ENCODE assay signal across 33 cellular contexts in genomic region chr9:131905144-131905543, GRCh38.
"Had no signal": no experiment of that assay in that cellular context is flagged by ENCODE, and none has a peak within 500 bp of the region (broad histone marks: within the 10 kb centered on the region; RNA-seq: fewer than 3 reads in every experiment).

No MANE protein-coding gene starts in this region.

- ATAC-seq: activated naive CD4-positive, alpha-beta T cell treated with anti-CD3 and anti-CD28 coated beads, Interleukin-2, amount 50 U/mL, for 72 hours; activated naive CD8-positive, alpha-beta T cell treated with anti-CD3 and anti-CD28 coated beads, Interleukin-2, amount 50 U/mL, for 24 hours; activated T-cell treated with anti-CD3 and anti-CD28 coated beads, Interleukin-2, amount 50 U/mL, for 4 hours; activated T-cell treated with anti-CD3 and anti-CD28 coated beads, Interleukin-2, amount 50 U/mL, for 72 hours; activated T-helper 17 cell treated with anti-CD3 and anti-CD28 coated beads, Interleukin-2, amount 50 U/mL, for 72 hours; body of pancreas had no signal

- H3K9me3 ChIP-seq: adrenal gland, ascending aorta, body of pancreas, breast epithelium had no signal

- DNase-seq: activated effector memory CD4-positive, alpha-beta T cell treated with anti-CD3 and anti-CD28 coated beads, Interleukin-2, amount 50 U/mL, for 16 hours; activated effector memory CD4-positive, alpha-beta T cell treated with Interleukin-2 at 50 U/mL for 16 hours; activated gamma-delta T cell; activated gamma-delta T cell treated with Interleukin-2 at 50 U/mL for 16 hours; activated naive CD4-positive, alpha-beta T cell; activated naive CD4-positive, alpha-beta T cell treated with anti-CD3 and anti-CD28 coated beads for 36 hours; activated naive CD4-positive, alpha-beta T cell treated with anti-CD3 and anti-CD28 coated beads, Interleukin-2, amount 10 ng/mL, durations not matched to agents 7 days and 5 days; activated naive CD4-positive, alpha-beta T cell treated with anti-CD3 and anti-CD28 coated beads, Interleukin-2, amount 50 U/mL, for 16 hours; activated naive CD4-positive, alpha-beta T cell treated with Interleukin-2 at 50 U/mL for 16 hours; activated naive CD8-positive, alpha-beta T cell treated with anti-CD3 and anti-CD28 coated beads for 36 hours; activated naive CD8-positive, alpha-beta T cell treated with anti-CD3 and anti-CD28 coated beads, Interleukin-2, amount 10 ng/mL, durations not matched to agents 7 days and 5 days; activated naive CD8-positive, alpha-beta T cell treated with anti-CD3 and anti-CD28 coated beads, Interleukin-2, amount 50 U/mL, for 24 hours; activated T-cell treated with anti-CD3 and anti-CD28 coated beads, Interleukin-2, amount 50 U/mL, for 1 hour; activated T-cell treated with anti-CD3 and anti-CD28 coated beads, Interleukin-2, amount 50 U/mL, for 24 hours; activated T-cell treated with anti-CD3 and anti-CD28 coated beads, Interleukin-2, amount 50 U/mL, for 4 hours; activated T-cell treated with anti-CD3 and anti-CD28 coated beads, Interleukin-2, amount 50 U/mL, for 48 hours; activated T-cell treated with anti-CD3 and anti-CD28 coated beads, Interleukin-2, amount 50 U/mL, for 72 hours; adrenal gland; amniotic stem cell; amygdala; anterior cingulate cortex; aorta; body of pancreas; brain microvascular endothelial cell; caudate nucleus; central memory CD4-positive, alpha-beta T cell; cerebellar nuclear complex had no signal

- H3K4me3 ChIP-seq: adrenal gland, ascending aorta, body of pancreas, breast epithelium, cardiac muscle cell had no signal

- H3K27me3 ChIP-seq: adrenal gland, ascending aorta, body of pancreas, brain microvascular endothelial cell, breast epithelium, cardiac muscle cell had no signal

- H3K4me1 ChIP-seq: adrenal gland, ascending aorta, body of pancreas, breast epithelium had no signal

- FAIRE-seq: astrocyte had no signal

- H3K36me3 ChIP-seq: adrenal gland, brain microvascular endothelial cell, breast epithelium, cardiac muscle cell had no signal

- H3K27ac ChIP-seq: adrenal gland, ascending aorta, body of pancreas, brain microvascular endothelial cell, breast epithelium, cardiac muscle cell had no signal
